In the genomic region with DNA sequence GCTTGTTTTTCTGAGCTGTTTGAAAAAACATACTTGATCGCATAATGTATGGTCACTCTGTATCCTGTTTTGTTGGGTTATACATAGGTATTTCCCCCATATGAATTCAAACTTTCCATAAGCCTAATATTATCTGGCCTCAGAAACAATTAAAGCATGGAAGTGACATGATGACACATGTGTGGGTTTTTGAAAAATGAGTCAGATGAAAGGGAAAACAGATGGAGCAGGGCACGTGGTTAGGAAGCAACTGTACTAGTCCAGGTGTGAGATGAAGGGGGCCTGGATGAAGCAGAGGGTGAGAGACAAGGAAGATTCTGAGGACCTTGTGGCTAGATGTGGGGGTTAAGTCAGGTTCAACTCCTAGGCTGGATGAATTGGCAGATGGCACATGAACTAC, we compare ENCODE assay signal across 12 cellular contexts.
DNase-seq lines count a peak whose midpoint lies in the region; ATAC-seq and TF ChIP-seq lines count a peak whose summit lies in the region.
"Had no signal": no experiment of that assay in that cellular context is flagged by ENCODE, and none has a peak within 500 bp of the region (broad histone marks: within the 10 kb centered on the region; RNA-seq: fewer than 3 reads in every experiment).

No MANE protein-coding gene starts in this region.

- no peaks in the 10 kb centered on the region for H3K36me3 ChIP-seq in Loucy (ENCODE audit: insufficient read depth, low read length)

- peak overlapping the region; percentile 59 for H3K27ac Mint-ChIP-seq in activated naive CD8-positive, alpha-beta T cell treated with anti-CD3 and anti-CD28 coated beads for 36 hours
- no peak overlapping the region for H3K27ac Mint-ChIP-seq in type B pancreatic cell
- no peak overlapping the region for H3K27ac Mint-ChIP-seq in effector memory CD8-positive, alpha-beta T cell

- no peak for ATAC-seq in effector memory CD8-positive, alpha-beta T cell (replicated peaks)
- ATAC-seq: esophagus mucosa had no signal

- peaks cover 7% of the 10 kb centered on the region for H3K9me3 Mint-ChIP-seq in activated naive CD8-positive, alpha-beta T cell treated with anti-CD3 and anti-CD28 coated beads for 36 hours
- no peaks in the 10 kb centered on the region for H3K9me3 Mint-ChIP-seq in type B pancreatic cell
- H3K9me3 Mint-ChIP-seq in effector memory CD8-positive, alpha-beta T cell: no peaks in the 10 kb centered on the region

- no peak overlapping the region for H3K9ac ChIP-seq in Loucy (ENCODE audit: low read depth, low read length, poor library complexity, severe bottlenecking)

- no peaks in the 10 kb centered on the region for H3K27me3 Mint-ChIP-seq in activated naive CD8-positive, alpha-beta T cell treated with anti-CD3 and anti-CD28 coated beads for 36 hours
- H3K27me3 Mint-ChIP-seq in type B pancreatic cell: no peaks in the 10 kb centered on the region
- no peaks in the 10 kb centered on the region for H3K27me3 Mint-ChIP-seq in effector memory CD8-positive, alpha-beta T cell

- H4K20me1 ChIP-seq in Loucy (ENCODE audit: insufficient read depth, low read length, poor library complexity, severe bottlenecking): no peaks in the 10 kb centered on the region

- H3K9me2 ChIP-seq in Loucy (replicated peaks; ENCODE audit: low read depth, low read length): no peaks in the 10 kb centered on the region

- no peak overlapping the region for H3K4me3 Mint-ChIP-seq in activated naive CD8-positive, alpha-beta T cell treated with anti-CD3 and anti-CD28 coated beads for 36 hours
- no peak overlapping the region for H3K4me3 Mint-ChIP-seq in type B pancreatic cell
- H3K4me3 Mint-ChIP-seq in effector memory CD8-positive, alpha-beta T cell: no peak overlapping the region

- 0 out of 2 replicates have a peak, but pooled peaks cover 2% of the 10 kb centered on the region for H3F3A ChIP-seq in Loucy (ENCODE audit: low read depth)

- no peaks in the 10 kb centered on the region for H3K27me3 ChIP-seq in Loucy (ENCODE audit: insufficient read depth, low read length, poor library complexity, severe bottlenecking)
- H3K27me3 ChIP-seq: tibial artery had no signal

- H3K4me1 Mint-ChIP-seq in activated naive CD8-positive, alpha-beta T cell treated with anti-CD3 and anti-CD28 coated beads for 36 hours: peaks cover 65% of the 10 kb centered on the region
- peaks cover 4% of the 10 kb centered on the region for H3K4me1 Mint-ChIP-seq in type B pancreatic cell (ENCODE audit: unreplicated experiment)
- peaks cover 0 to 5% of the 10 kb centered on the region in 2 donors for H3K4me1 Mint-ChIP-seq in effector memory CD8-positive, alpha-beta T cell (ENCODE audit: low read depth in 2 of 2)

- H3K4me2 ChIP-seq in Loucy (ENCODE audit: low read depth, low read length, poor library complexity, severe bottlenecking): peak overlapping the region; percentile 26

- DNase-seq in DMS 273 (lab: John Stamatoyannopoulos, UW; ENCODE audit: unreplicated experiment) (peak; percentile 74), iris pigment epithelial cell (ENCODE audit: low read depth) (peak; percentile 70), type B pancreatic cell (ENCODE audit: extremely low spot score, unreplicated experiment) (no peak), GM19238 (ENCODE audit: insufficient read length, low spot score) (no peak), NCI-H526 (lab: John Stamatoyannopoulos, UW) (no peak)
- peak; percentile 23 for DNase-seq in activated naive CD8-positive, alpha-beta T cell treated with anti-CD3 and anti-CD28 coated beads for 36 hours
- no peak for DNase-seq in effector memory CD8-positive, alpha-beta T cell
- DNase-seq: activated T-cell treated with anti-CD3 and anti-CD28 coated beads, Interleukin-2, amount 50 U/mL, for 48 hours; DMS79 treated with DMSO at 0.1 percent for 48 hours; tibial artery had no signal

- H3K4me3 ChIP-seq in Loucy (ENCODE audit: low read length, poor library complexity, severe bottlenecking): no peak overlapping the region
- H3K4me3 ChIP-seq: tibial artery had no signal

- H3K36me3 Mint-ChIP-seq in activated naive CD8-positive, alpha-beta T cell treated with anti-CD3 and anti-CD28 coated beads for 36 hours: peaks cover 8% of the 10 kb centered on the region
- peaks cover 28% of the 10 kb centered on the region for H3K36me3 Mint-ChIP-seq in type B pancreatic cell
- H3K36me3 Mint-ChIP-seq in effector memory CD8-positive, alpha-beta T cell (ENCODE audit: insufficient read depth): no peaks in the 10 kb centered on the region

- peaks cover 67% of the 10 kb centered on the region for H3K4me1 ChIP-seq in Loucy (ENCODE audit: insufficient read depth, low read length, poor library complexity, severe bottlenecking)
- H3K4me1 ChIP-seq: tibial artery had no signal

- no peak overlapping the region for H2AFZ ChIP-seq in Loucy (ENCODE audit: low read length)

- TF ChIP-seq CTCF in Loucy (conservative IDR thresholded peaks at IDR 0.05; ENCODE audit: low read length) (no peak), type B pancreatic cell (conservative IDR thresholded peaks at IDR 0.05) (no peak)

- no peaks in the 10 kb centered on the region for H3K79me2 ChIP-seq in Loucy (ENCODE audit: insufficient read depth, low read length)

- no peaks in the 10 kb centered on the region for H3K9me3 ChIP-seq in Loucy (ENCODE audit: insufficient read depth, low read depth, low read length)
- H3K9me3 ChIP-seq: tibial artery had no signal

Comparison
In these comparisons a context has a peak if more than half of its experiments do, and no peak if none do; other contexts are left out.
1. DNase-seq: peak in DMS 273 (single experiment), activated naive CD8-positive, alpha-beta T cell treated with anti-CD3 and anti-CD28 coated beads for 36 hours (single experiment) and iris pigment epithelial cell (single experiment); none in type B pancreatic cell (single experiment), GM19238 (single experiment), effector memory CD8-positive, alpha-beta T cell (0 of 3) and NCI-H526 (0 of 2).